18 cellular contexts compared by ENCODE assay signal in genomic region chr10:77553966-77554365, GRCh38.
DNase-seq lines count a peak whose midpoint lies in the region; ATAC-seq and TF ChIP-seq lines count a peak whose summit lies in the region.
"Had no signal": no experiment of that assay in that cellular context is flagged by ENCODE, and none has a peak within 500 bp of the region (broad histone marks: within the 10 kb centered on the region; RNA-seq: fewer than 3 reads in every experiment).

No MANE protein-coding gene starts in this region.

- H4K8ac ChIP-seq in trophoblast cell (ENCODE audit: low read depth, low read length), result no peak overlapping the region

- ATAC-seq in GM21576 (IDR thresholded peaks at IDR 0.05; ENCODE audit: unreplicated experiment), result no peak
- ATAC-seq: left cardiac atrium had no signal

- H3K4me3 Mint-ChIP-seq in dendritic cell treated with granulocyte-macrophage colony-stimulating factor and Interleukin-4, amounts not matched to agents 40 ng/mL and 50 ng/mL, for 4 days, result no peak overlapping the region
- H3K4me3 Mint-ChIP-seq in activated T-cell treated with anti-CD3 and anti-CD28 coated beads, Interleukin-2, amount 50 U/mL, for 24 hours, result no peak overlapping the region
- H3K4me3 Mint-ChIP-seq: central memory CD8-positive, alpha-beta T cell; nephron had no signal

- H3K27ac ChIP-seq in 22Rv1 (peak overlapping the region; percentile 73), trophoblast cell (ENCODE audit: low read depth, low read length) (no peak overlapping the region)
- H3K27ac ChIP-seq: epithelial cell of prostate had no signal

- H3K14ac ChIP-seq in trophoblast cell (ENCODE audit: low read length), result no peak overlapping the region

- in situ Hi-C loops in GM13976 (cut with MboI; ENCODE audit: low sequenced_read_pairs, unreplicated experiment), result no loop called here

- no peak overlapping the region for H2AK5ac ChIP-seq in trophoblast cell (ENCODE audit: low read length)

- H3K9me3 Mint-ChIP-seq in dendritic cell treated with granulocyte-macrophage colony-stimulating factor and Interleukin-4, amounts not matched to agents 40 ng/mL and 50 ng/mL, for 4 days, result no peaks in the 10 kb centered on the region
- no peaks in the 10 kb centered on the region for H3K9me3 Mint-ChIP-seq in activated T-cell treated with anti-CD3 and anti-CD28 coated beads, Interleukin-2, amount 50 U/mL, for 24 hours
- H3K9me3 Mint-ChIP-seq: central memory CD8-positive, alpha-beta T cell; nephron had no signal

- H3K23ac ChIP-seq in trophoblast cell (ENCODE audit: low read length), result no peak overlapping the region

- peaks cover 2 to 6% of the 10 kb centered on the region in 2 experiments for H3K4me1 ChIP-seq in trophoblast cell (ENCODE audit: control insufficient read depth in 1 of 2, insufficient read depth in 2 of 2, low read length in 2 of 2)

- no peaks in the 10 kb centered on the region for H3K27me3 ChIP-seq in trophoblast cell (ENCODE audit: insufficient read depth, low read length)

- WGBS in trophoblast cell (ENCODE audit: extremely low coverage, insufficient coverage, insufficient read length), result no CpG with 5 or more reads among the region's 5 CpGs

- no peaks in the 10 kb centered on the region for H3K79me2 ChIP-seq in trophoblast cell (ENCODE audit: control insufficient read depth, insufficient read depth, low read length, poor library complexity)

- H3K4me1 Mint-ChIP-seq in dendritic cell treated with granulocyte-macrophage colony-stimulating factor and Interleukin-4, amounts not matched to agents 40 ng/mL and 50 ng/mL, for 4 days (ENCODE audit: low read depth), result peaks cover 48% of the 10 kb centered on the region
- peaks cover 2% of the 10 kb centered on the region for H3K4me1 Mint-ChIP-seq in activated T-cell treated with anti-CD3 and anti-CD28 coated beads, Interleukin-2, amount 50 U/mL, for 24 hours (ENCODE audit: low read depth)
- H3K4me1 Mint-ChIP-seq: central memory CD8-positive, alpha-beta T cell; nephron had no signal

- H4K12ac ChIP-seq in trophoblast cell (ENCODE audit: low read depth, low read length), result no peak overlapping the region

- peak overlapping the region; percentile 88 for H3K27ac Mint-ChIP-seq in dendritic cell treated with granulocyte-macrophage colony-stimulating factor and Interleukin-4, amounts not matched to agents 40 ng/mL and 50 ng/mL, for 4 days
- H3K27ac Mint-ChIP-seq in activated T-cell treated with anti-CD3 and anti-CD28 coated beads, Interleukin-2, amount 50 U/mL, for 24 hours, result no peak overlapping the region
- H3K27ac Mint-ChIP-seq: nephron had no signal

- no peak overlapping the region for H4K91ac ChIP-seq in trophoblast cell (ENCODE audit: low read depth, low read length)

- intact Hi-C loops in dendritic cell treated with granulocyte-macrophage colony-stimulating factor and Interleukin-4, amounts not matched to agents 40 ng/mL and 50 ng/mL, for 4 days (cut with micrococcal nuclease), result no loop called here

- DNase-seq in LoVo (ENCODE audit: low spot score) (peak; percentile 7), trophoblast cell (no peak), COLO829 (ENCODE audit: low spot score) (no peak), GM13976 (ENCODE audit: low spot score) (no peak)
- DNase-seq in activated T-cell treated with anti-CD3 and anti-CD28 coated beads, Interleukin-2, amount 50 U/mL, for 24 hours, result no peak
- DNase-seq: activated naive CD4-positive, alpha-beta T cell; AML-193; DND-41; HCEC 1CT; KBM-7; left cardiac atrium; stimulated activated naive CD4-positive, alpha-beta T cell had no signal

- H2BK120ac ChIP-seq in trophoblast cell (ENCODE audit: insufficient read depth, low read length, poor library complexity), result no peak overlapping the region

- H3K27me3 Mint-ChIP-seq in dendritic cell treated with granulocyte-macrophage colony-stimulating factor and Interleukin-4, amounts not matched to agents 40 ng/mL and 50 ng/mL, for 4 days, result peaks cover 3% of the 10 kb centered on the region
- peaks cover under 1% of the 10 kb centered on the region for H3K27me3 Mint-ChIP-seq in activated T-cell treated with anti-CD3 and anti-CD28 coated beads, Interleukin-2, amount 50 U/mL, for 24 hours
- H3K27me3 Mint-ChIP-seq: central memory CD8-positive, alpha-beta T cell had no signal

- TF ChIP-seq CTCF in 22Rv1 (IDR thresholded peaks at IDR 0.05), result no peak
- TF ChIP-seq CTCF in GM13976 (IDR thresholded peaks at IDR 0.05; ENCODE audit: borderline replicate concordance, control extremely low read depth, extremely low read depth, insufficient read depth, missing control alignments), result no peak

- no peaks in the 10 kb centered on the region for H3K36me3 Mint-ChIP-seq in dendritic cell treated with granulocyte-macrophage colony-stimulating factor and Interleukin-4, amounts not matched to agents 40 ng/mL and 50 ng/mL, for 4 days (ENCODE audit: low read depth)
- H3K36me3 Mint-ChIP-seq in activated T-cell treated with anti-CD3 and anti-CD28 coated beads, Interleukin-2, amount 50 U/mL, for 24 hours (ENCODE audit: low read depth), result no peaks in the 10 kb centered on the region

- H2AFZ ChIP-seq in trophoblast cell (ENCODE audit: insufficient read depth, low read length, poor library complexity), result no peak overlapping the region

- H3K4me2 ChIP-seq in trophoblast cell (ENCODE audit: low read length), result no peak overlapping the region

- no peak overlapping the region for H3K4ac ChIP-seq in trophoblast cell (ENCODE audit: low read depth, low read length)

- no peaks in the 10 kb centered on the region for H3K9me3 ChIP-seq in trophoblast cell (ENCODE audit: insufficient read depth, low read depth, low read length)

- peaks cover 2% of the 10 kb centered on the region for H3K79me1 ChIP-seq in trophoblast cell (ENCODE audit: low read length)

- H2BK5ac ChIP-seq in trophoblast cell (ENCODE audit: low read depth, low read length, poor library complexity), result no peak overlapping the region

- H3K36me3 ChIP-seq in trophoblast cell (ENCODE audit: control insufficient read depth in 1 of 2, insufficient read depth in 2 of 2, low read length in 2 of 2), result peaks cover 7 to 17% of the 10 kb centered on the region in 2 experiments

- no peak overlapping the region for H2BK12ac ChIP-seq in trophoblast cell (ENCODE audit: low read length)

- H3K18ac ChIP-seq in trophoblast cell (ENCODE audit: low read length), result peak overlapping the region; percentile 23

- H3K9ac ChIP-seq in trophoblast cell (ENCODE audit: low read length), result no peak overlapping the region

- H3K4me3 ChIP-seq in trophoblast cell (ENCODE audit: low read depth, low read length), result no peak overlapping the region
